In genomic region chr10:132118366-132118765, GRCh38 we compare ENCODE assay signal across 19 cellular contexts. TPM values are rescaled to one million over a fixed set of nuclear protein-coding genes. Genes with fewer than 3 reads are reported as not detected.
"Had no signal": no experiment of that assay in that cellular context is flagged by ENCODE, and none has a peak within 500 bp of the region (broad histone marks: within the 10 kb centered on the region; RNA-seq: fewer than 3 reads in every experiment).

No MANE protein-coding gene starts in this region.

- H3K4me3 Mint-ChIP-seq: dendritic cell treated with granulocyte-macrophage colony-stimulating factor and Interleukin-4, amounts not matched to agents 40 ng/mL and 50 ng/mL, for 4 days; immature natural killer cell; mesothelial cell of epicardium; natural killer cell; stimulated activated naive B cell treated with anti-CD40 and anti-IgM and Interleukin-4, amounts not matched to agents 10 μg/mL and 1 μg/mL and 100 μg/mL, for 72 hours had no signal

- H3K27me3 ChIP-seq: gastroesophageal sphincter, neural progenitor cell, pancreas, right lobe of liver had no signal

- H3K36me3 ChIP-seq: esophagus squamous epithelium, neural progenitor cell, pancreas, prostate gland, right lobe of liver had no signal

- DNase-seq: esophagus squamous epithelium; foreskin fibroblast; glutamatergic neuron; immature natural killer cell; left colon; natural killer cell; occipital lobe; stimulated activated CD4-positive, alpha-beta T cell treated with anti-CD3 and anti-CD28 coated beads, Interleukin-15, amount 100 ng/mL, for 24 hours; stimulated activated CD4-positive, alpha-beta T cell treated with anti-CD3 and anti-CD28 coated beads, Interleukin-1b, Interleukin-23, amount 100 ng/mL, for 48 hours; stimulated activated CD4-positive, alpha-beta T cell treated with anti-CD3 and anti-CD28 coated beads, Interleukin-4, amount 100 ng/mL, for 24 hours; stimulated activated naive B cell treated with anti-CD40 and anti-IgM and Interleukin-4, amounts not matched to agents 10 μg/mL and 1 μg/mL and 100 μg/mL, for 72 hours; trophoblast cell had no signal

- H3K27ac Mint-ChIP-seq: dendritic cell treated with granulocyte-macrophage colony-stimulating factor and Interleukin-4, amounts not matched to agents 40 ng/mL and 50 ng/mL, for 4 days; immature natural killer cell; mesothelial cell of epicardium; natural killer cell; stimulated activated naive B cell treated with anti-CD40 and anti-IgM and Interleukin-4, amounts not matched to agents 10 μg/mL and 1 μg/mL and 100 μg/mL, for 72 hours had no signal

- H3K9me3 Mint-ChIP-seq: dendritic cell treated with granulocyte-macrophage colony-stimulating factor and Interleukin-4, amounts not matched to agents 40 ng/mL and 50 ng/mL, for 4 days; immature natural killer cell; mesothelial cell of epicardium; natural killer cell; neural progenitor cell had no signal

- H3K4me1 ChIP-seq: esophagus squamous epithelium, gastroesophageal sphincter, pancreas, prostate gland, right lobe of liver had no signal

- ATAC-seq: gastroesophageal sphincter; left colon; pancreas; right lobe of liver; stimulated activated naive B cell treated with anti-CD40 and anti-IgM and Interleukin-4, amounts not matched to agents 10 μg/mL and 1 μg/mL and 100 μg/mL, for 72 hours had no signal

- H3K27ac ChIP-seq: esophagus squamous epithelium, gastroesophageal sphincter, neural progenitor cell, pancreas, prostate gland, right lobe of liver had no signal

- H3K4me3 ChIP-seq: esophagus squamous epithelium, gastroesophageal sphincter, neural progenitor cell, pancreas, prostate gland, right lobe of liver had no signal

- H3K9me3 ChIP-seq: esophagus squamous epithelium, gastroesophageal sphincter, pancreas, prostate gland, right lobe of liver had no signal

- H3K4me1 Mint-ChIP-seq: immature natural killer cell, mesothelial cell of epicardium, natural killer cell had no signal

- H3K36me3 Mint-ChIP-seq: immature natural killer cell; mesothelial cell of epicardium; natural killer cell; neural progenitor cell; stimulated activated naive B cell treated with anti-CD40 and anti-IgM and Interleukin-4, amounts not matched to agents 10 μg/mL and 1 μg/mL and 100 μg/mL, for 72 hours had no signal

RNA-seq across cellular contexts. Expression of gene JAKMIP3, which starts 52.6 kb away (rescaled TPM):
- polyA plus RNA-seq: immature natural killer cell had no signal
